1 cellular context compared by ENCODE assay signal in genomic region chr6:37862415-37862814, GRCh38.
TF ChIP-seq lines count a peak whose summit lies in the region.

No MANE protein-coding gene starts in this region.

TF ChIP-seq in HepG2, 621 proteins besides CTCF, POLR2A, EP300 and RAD21 (continued from another document):
- TF ChIP-seq, protein P1, sequence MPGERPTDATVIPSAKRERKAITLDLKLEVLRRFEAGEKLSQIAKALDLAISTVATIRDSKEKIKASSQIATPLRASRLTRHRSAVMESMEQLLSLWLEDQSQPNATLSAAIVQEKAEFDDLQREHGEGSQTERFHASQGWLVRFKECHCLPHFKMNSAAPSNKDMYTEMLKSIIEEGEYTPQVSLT (CRISPR knock-in tag; IDR thresholded peaks at IDR 0.05; ENCODE audit: borderline replicate concordance, low read depth), result no peak
- no peak for TF ChIP-seq ZNF510 (CRISPR knock-in tag; IDR thresholded peaks at IDR 0.05; ENCODE audit: low read depth)
- TF ChIP-seq ZNF577 (CRISPR knock-in tag; IDR thresholded peaks at IDR 0.05; ENCODE audit: borderline replicate concordance, low read depth), result no peak
- no peak for TF ChIP-seq ZFP1 (CRISPR knock-in tag; IDR thresholded peaks at IDR 0.05)
